Comparison of ENCODE assay signal across 2 cellular contexts in the genomic region with DNA sequence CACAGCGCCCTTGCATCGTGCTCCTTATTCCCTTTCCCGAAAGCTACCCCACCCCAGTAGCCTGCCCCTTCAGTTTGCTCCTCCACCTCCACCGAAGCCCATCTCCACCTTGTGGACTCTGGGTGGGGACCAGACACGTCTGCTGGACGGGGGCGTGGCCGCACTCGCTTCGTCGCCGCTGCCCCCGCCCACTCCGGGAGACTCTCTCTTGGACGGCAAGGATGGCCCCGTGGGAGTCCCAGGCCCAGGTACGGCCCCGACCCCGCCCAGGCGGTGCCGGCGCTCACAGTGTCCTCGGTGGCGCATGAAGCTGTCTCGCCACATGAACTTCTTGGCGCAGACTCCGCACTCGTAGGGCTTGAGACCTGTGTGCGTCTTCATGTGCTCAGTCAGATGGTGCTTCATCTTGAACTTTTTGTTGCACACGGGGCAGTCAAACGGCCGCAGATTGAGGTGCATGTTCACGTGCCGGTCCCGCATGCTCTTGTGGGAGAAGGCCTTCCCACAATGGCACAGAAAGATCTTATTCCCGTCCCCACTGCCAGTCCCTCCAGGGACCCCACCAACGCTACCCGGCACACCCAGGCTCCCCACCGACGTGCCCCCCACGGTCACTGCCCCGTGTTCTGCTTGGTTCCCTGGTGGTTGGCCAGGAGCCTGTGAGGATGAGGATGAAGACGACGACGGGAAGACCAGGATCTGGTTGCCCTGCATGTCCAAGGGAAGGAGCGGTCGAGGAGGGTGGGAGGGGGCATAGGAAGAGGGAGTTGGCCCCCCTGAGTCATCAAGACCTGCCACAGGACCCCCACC.
TF ChIP-seq lines count a peak whose summit lies in the region.

No MANE protein-coding gene starts in this region.

TF ChIP-seq in SK-N-SH, 30 proteins besides CTCF, POLR2A, EP300 and RAD21:
- TF ChIP-seq, protein P1, sequence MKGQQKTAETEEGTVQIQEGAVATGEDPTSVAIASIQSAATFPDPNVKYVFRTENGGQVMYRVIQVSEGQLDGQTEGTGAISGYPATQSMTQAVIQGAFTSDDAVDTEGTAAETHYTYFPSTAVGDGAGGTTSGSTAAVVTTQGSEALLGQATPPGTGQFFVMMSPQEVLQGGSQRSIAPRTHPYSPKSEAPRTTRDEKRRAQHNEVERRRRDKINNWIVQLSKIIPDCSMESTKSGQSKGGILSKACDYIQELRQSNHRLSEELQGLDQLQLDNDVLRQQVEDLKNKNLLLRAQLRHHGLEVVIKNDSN (IDR thresholded peaks at IDR 0.05; ENCODE audit: borderline replicate concordance, low read depth) = no peak
- TF ChIP-seq SIN3A (IDR thresholded peaks at IDR 0.05; ENCODE audit: borderline replicate concordance, low read depth, low read length) = no peak
- TF ChIP-seq MXI1 (IDR thresholded peaks at IDR 0.05; ENCODE audit: low read depth, low read length) = no peak
- TF ChIP-seq FOXM1 (IDR thresholded peaks at IDR 0.05; ENCODE audit: low read depth) = no peak
- no peak for TF ChIP-seq POLR2AphosphoS5 (IDR thresholded peaks at IDR 0.05; ENCODE audit: low read depth, low read length)
- TF ChIP-seq JUND (IDR thresholded peaks at IDR 0.05) = no peak
- TF ChIP-seq YY1 (IDR thresholded peaks at IDR 0.05; ENCODE audit: low read depth) = no peak
- TF ChIP-seq RXRA (IDR thresholded peaks at IDR 0.05; ENCODE audit: borderline replicate concordance, low read depth) = no peak
- TF ChIP-seq EZH2phosphoT487 (IDR thresholded peaks at IDR 0.05; ENCODE audit: borderline replicate concordance, low read depth) = no peak
- TF ChIP-seq RCOR1 (IDR thresholded peaks at IDR 0.05; ENCODE audit: low read length) = no peak
- TF ChIP-seq, protein P2, sequence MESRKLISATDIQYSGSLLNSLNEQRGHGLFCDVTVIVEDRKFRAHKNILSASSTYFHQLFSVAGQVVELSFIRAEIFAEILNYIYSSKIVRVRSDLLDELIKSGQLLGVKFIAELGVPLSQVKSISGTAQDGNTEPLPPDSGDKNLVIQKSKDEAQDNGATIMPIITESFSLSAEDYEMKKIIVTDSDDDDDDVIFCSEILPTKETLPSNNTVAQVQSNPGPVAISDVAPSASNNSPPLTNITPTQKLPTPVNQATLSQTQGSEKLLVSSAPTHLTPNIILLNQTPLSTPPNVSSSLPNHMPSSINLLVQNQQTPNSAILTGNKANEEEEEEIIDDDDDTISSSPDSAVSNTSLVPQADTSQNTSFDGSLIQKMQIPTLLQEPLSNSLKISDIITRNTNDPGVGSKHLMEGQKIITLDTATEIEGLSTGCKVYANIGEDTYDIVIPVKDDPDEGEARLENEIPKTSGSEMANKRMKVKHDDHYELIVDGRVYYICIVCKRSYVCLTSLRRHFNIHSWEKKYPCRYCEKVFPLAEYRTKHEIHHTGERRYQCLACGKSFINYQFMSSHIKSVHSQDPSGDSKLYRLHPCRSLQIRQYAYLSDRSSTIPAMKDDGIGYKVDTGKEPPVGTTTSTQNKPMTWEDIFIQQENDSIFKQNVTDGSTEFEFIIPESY (IDR thresholded peaks at IDR 0.05; ENCODE audit: borderline replicate concordance, low read depth) = no peak
- TF ChIP-seq, protein P3, sequence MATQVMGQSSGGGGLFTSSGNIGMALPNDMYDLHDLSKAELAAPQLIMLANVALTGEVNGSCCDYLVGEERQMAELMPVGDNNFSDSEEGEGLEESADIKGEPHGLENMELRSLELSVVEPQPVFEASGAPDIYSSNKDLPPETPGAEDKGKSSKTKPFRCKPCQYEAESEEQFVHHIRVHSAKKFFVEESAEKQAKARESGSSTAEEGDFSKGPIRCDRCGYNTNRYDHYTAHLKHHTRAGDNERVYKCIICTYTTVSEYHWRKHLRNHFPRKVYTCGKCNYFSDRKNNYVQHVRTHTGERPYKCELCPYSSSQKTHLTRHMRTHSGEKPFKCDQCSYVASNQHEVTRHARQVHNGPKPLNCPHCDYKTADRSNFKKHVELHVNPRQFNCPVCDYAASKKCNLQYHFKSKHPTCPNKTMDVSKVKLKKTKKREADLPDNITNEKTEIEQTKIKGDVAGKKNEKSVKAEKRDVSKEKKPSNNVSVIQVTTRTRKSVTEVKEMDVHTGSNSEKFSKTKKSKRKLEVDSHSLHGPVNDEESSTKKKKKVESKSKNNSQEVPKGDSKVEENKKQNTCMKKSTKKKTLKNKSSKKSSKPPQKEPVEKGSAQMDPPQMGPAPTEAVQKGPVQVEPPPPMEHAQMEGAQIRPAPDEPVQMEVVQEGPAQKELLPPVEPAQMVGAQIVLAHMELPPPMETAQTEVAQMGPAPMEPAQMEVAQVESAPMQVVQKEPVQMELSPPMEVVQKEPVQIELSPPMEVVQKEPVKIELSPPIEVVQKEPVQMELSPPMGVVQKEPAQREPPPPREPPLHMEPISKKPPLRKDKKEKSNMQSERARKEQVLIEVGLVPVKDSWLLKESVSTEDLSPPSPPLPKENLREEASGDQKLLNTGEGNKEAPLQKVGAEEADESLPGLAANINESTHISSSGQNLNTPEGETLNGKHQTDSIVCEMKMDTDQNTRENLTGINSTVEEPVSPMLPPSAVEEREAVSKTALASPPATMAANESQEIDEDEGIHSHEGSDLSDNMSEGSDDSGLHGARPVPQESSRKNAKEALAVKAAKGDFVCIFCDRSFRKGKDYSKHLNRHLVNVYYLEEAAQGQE (IDR thresholded peaks at IDR 0.05; ENCODE audit: low read depth, low read length) = no peak
- no peak for TF ChIP-seq TAF1 (IDR thresholded peaks at IDR 0.05; ENCODE audit: borderline replicate concordance, low read depth, low read length)
- no peak for TF ChIP-seq FOXJ3 (CRISPR knock-in tag; IDR thresholded peaks at IDR 0.05)

TF ChIP-seq in SK-N-SH treated with all-trans-retinoic acid at 6 μM for 48 hours, 23 proteins besides CTCF, POLR2A, EP300 and RAD21 (continued from another document):
- TF ChIP-seq, protein P4, sequence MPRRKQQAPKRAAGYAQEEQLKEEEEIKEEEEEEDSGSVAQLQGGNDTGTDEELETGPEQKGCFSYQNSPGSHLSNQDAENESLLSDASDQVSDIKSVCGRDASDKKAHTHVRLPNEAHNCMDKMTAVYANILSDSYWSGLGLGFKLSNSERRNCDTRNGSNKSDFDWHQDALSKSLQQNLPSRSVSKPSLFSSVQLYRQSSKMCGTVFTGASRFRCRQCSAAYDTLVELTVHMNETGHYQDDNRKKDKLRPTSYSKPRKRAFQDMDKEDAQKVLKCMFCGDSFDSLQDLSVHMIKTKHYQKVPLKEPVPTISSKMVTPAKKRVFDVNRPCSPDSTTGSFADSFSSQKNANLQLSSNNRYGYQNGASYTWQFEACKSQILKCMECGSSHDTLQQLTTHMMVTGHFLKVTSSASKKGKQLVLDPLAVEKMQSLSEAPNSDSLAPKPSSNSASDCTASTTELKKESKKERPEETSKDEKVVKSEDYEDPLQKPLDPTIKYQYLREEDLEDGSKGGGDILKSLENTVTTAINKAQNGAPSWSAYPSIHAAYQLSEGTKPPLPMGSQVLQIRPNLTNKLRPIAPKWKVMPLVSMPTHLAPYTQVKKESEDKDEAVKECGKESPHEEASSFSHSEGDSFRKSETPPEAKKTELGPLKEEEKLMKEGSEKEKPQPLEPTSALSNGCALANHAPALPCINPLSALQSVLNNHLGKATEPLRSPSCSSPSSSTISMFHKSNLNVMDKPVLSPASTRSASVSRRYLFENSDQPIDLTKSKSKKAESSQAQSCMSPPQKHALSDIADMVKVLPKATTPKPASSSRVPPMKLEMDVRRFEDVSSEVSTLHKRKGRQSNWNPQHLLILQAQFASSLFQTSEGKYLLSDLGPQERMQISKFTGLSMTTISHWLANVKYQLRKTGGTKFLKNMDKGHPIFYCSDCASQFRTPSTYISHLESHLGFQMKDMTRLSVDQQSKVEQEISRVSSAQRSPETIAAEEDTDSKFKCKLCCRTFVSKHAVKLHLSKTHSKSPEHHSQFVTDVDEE (CRISPR knock-in tag; IDR thresholded peaks at IDR 0.05) = no peak
- TF ChIP-seq ZFP30 (CRISPR knock-in tag; IDR thresholded peaks at IDR 0.05) = no peak
- no peak for TF ChIP-seq RARB (CRISPR knock-in tag; IDR thresholded peaks at IDR 0.05)
- TF ChIP-seq ISL1 (CRISPR knock-in tag; IDR thresholded peaks at IDR 0.05) = no peak
- TF ChIP-seq TCF4 (CRISPR knock-in tag; IDR thresholded peaks at IDR 0.05; ENCODE audit: borderline replicate concordance) = no peak
- TF ChIP-seq TOX (CRISPR knock-in tag; IDR thresholded peaks at IDR 0.05; ENCODE audit: borderline replicate concordance) = no peak
- no peak for TF ChIP-seq ZNF565 (CRISPR knock-in tag; conservative IDR thresholded peaks at IDR 0.05; ENCODE audit: low read depth)
- TF ChIP-seq BACH2 (CRISPR knock-in tag; IDR thresholded peaks at IDR 0.05; ENCODE audit: borderline replicate concordance) = no peak
- TF ChIP-seq ZNF70 (CRISPR knock-in tag; IDR thresholded peaks at IDR 0.05) = no peak
- no peak for TF ChIP-seq OSR1 (CRISPR knock-in tag; IDR thresholded peaks at IDR 0.05)
